In genomic region chr11:118911113-118911879, GRCh38 we compare ENCODE assay signal across 9 cellular contexts. TPM values are rescaled to one million over a fixed set of nuclear protein-coding genes. Genes with fewer than 3 reads are reported as not detected.
DNase-seq lines count a peak whose midpoint lies in the region; ATAC-seq, FAIRE-seq and TF ChIP-seq lines count a peak whose summit lies in the region.
"Had no signal": no experiment of that assay in that cellular context is flagged by ENCODE, and none has a peak within 500 bp of the region (broad histone marks: within the 10 kb centered on the region; RNA-seq: fewer than 3 reads in every experiment).

No MANE protein-coding gene starts in this region.

- DNase-seq in stimulated activated naive CD8-positive, alpha-beta T cell treated with anti-CD3 and anti-CD28 coated beads, Interleukin-15, Interleukin-2, amounts not matched to agents 100 U/mL and 50 U/mL, for 24 hours = no peak
- DNase-seq in GM12878 (ENCODE audit: low read depth, low spot score) (no peak), HepG2 (ENCODE audit: low spot score) (peak; percentile 83), NCI-H1436 treated with DMSO at 0.1 percent for 48 hours (lab: John Stamatoyannopoulos, UW) (no peak)

- peak overlapping the region; percentile 98 for H3K27ac Mint-ChIP-seq in stimulated activated naive CD8-positive, alpha-beta T cell treated with anti-CD3 and anti-CD28 coated beads, Interleukin-15, Interleukin-2, amounts not matched to agents 100 ng/mL and 50 ng/mL, for 24 hours

- SMC1A ChIA-PET in GM12878 (lab: Charles Lee; ENCODE audit: uncharacterized antibody, unreplicated experiment) = interaction anchor here (0.6 to 10.3 kb wide), 2 partner anchors 17 to 24 kb away, joined by 3 to 185 read pairs; partner anchors contain the start of gene BCL9L

- H3K9me3 ChIP-seq in GM12878 (replicated peaks; ENCODE audit: control insufficient read depth, insufficient read depth, low read length) = no peaks in the 10 kb centered on the region
- H3K9me3 ChIP-seq in HepG2 (ENCODE audit: low read length) = no peaks in the 10 kb centered on the region
- no peaks in the 10 kb centered on the region for H3K9me3 ChIP-seq in thymus (ENCODE audit: control insufficient read depth)

- H3K27me3 Mint-ChIP-seq in stimulated activated naive CD8-positive, alpha-beta T cell treated with anti-CD3 and anti-CD28 coated beads, Interleukin-15, Interleukin-2, amounts not matched to agents 100 ng/mL and 50 ng/mL, for 24 hours = no peaks in the 10 kb centered on the region

- RAD21 ChIA-PET in GM12878 (lab: Charles Lee; ENCODE audit: unreplicated experiment) = interaction anchor here (1.2 to 9.9 kb wide), 7 partner anchors 15 to 39 kb away, joined by 3 to 169 read pairs (median 8); partner anchors contain the start of genes BCL9L and CXCR5

- BruUV-seq in GM12878 (replicated peaks; lab: Mats Ljungman, UMichigan) (no TSS peak), HepG2 (replicated peaks; lab: Mats Ljungman, UMichigan) (no TSS peak)

- POLR2A ChIA-PET in GM12878 (lab: Charles Lee) (interaction anchor here (0.5 to 9.3 kb wide), 7 partner anchors 14 to 230 kb away, joined by 4 to 105 read pairs (median 6); partner anchors contain the start of genes BCL9L and HYOU1), HepG2 (lab: Yijun Ruan, JAX) (interaction anchor here (0.6 to 3.6 kb wide), 12 partner anchors 17 to 1274 kb away, joined by 3 to 35 read pairs (median 3); partner anchors contain the start of genes CENATAC, DDX6, HMBS and RPS25)

- H3K4me3 ChIP-seq in GM12878 (no peak overlapping the region), HepG2 (replicated peaks in 1 of 3; ENCODE audit: insufficient read depth in 1 of 3, low read depth in 2 of 3, low read length in 3 of 3) (peak overlapping the region; percentile 62 to 78 (median 62); a peak in 5 of 6 replicates), thymus (ENCODE audit: low read length) (peak overlapping the region; percentile 37)

- CTCF ChIA-PET in GM12878 (lab: Yijun Ruan, JAX) = interaction anchor here (0.6 to 13.2 kb wide), 8 partner anchors 16 to 222 kb away, joined by 3 to 330 read pairs (median 3); partner anchors contain the start of gene BCL9L
- CTCF ChIA-PET in HepG2 (lab: Yijun Ruan, JAX; ENCODE audit: low intra/inter-chr PET ratio, low total read pairs) = interaction anchor here (9.1 kb wide), 1 partner anchor 16 kb away, joined by 188 read pairs; the partner anchor contains the start of gene BCL9L

- peaks cover 2% of the 10 kb centered on the region; the same call in 1 of the 2 replicates for H3K79me2 ChIP-seq in GM12878 (ENCODE audit: control insufficient read depth, insufficient read depth, low read length)
- H3K79me2 ChIP-seq in HepG2 (ENCODE audit: insufficient read depth, low read length) = peaks cover 4% of the 10 kb centered on the region

- no peak overlapping the region for H2AFZ ChIP-seq in GM12878 (ENCODE audit: control insufficient read depth, low read depth, low read length)
- no peak overlapping the region for H2AFZ ChIP-seq in HepG2 (ENCODE audit: low read length)

- H3K9ac ChIP-seq in GM12878 (ENCODE audit: control insufficient read depth, insufficient read depth, low read length) = no peak overlapping the region
- H3K9ac ChIP-seq in HepG2 (ENCODE audit: insufficient read depth, low read depth, low read length) = peak overlapping the region; percentile 86

- TF ChIP-seq CTCF in GM12878 (IDR thresholded peaks at IDR 0.05 in 2 of 3, conservative IDR thresholded peaks at IDR 0.05 in 1 of 3; ENCODE audit: control insufficient read depth in 2 of 3, extremely low read depth in 1 of 3, insufficient read depth in 1 of 3, low read depth in 3 of 3, low read length in 3 of 3) (no peak), HepG2 (CRISPR knock-in tag; IDR thresholded peaks at IDR 0.05) (peak; percentile 18)

- no peaks in the 10 kb centered on the region for H3K9me3 Mint-ChIP-seq in stimulated activated naive CD8-positive, alpha-beta T cell treated with anti-CD3 and anti-CD28 coated beads, Interleukin-15, Interleukin-2, amounts not matched to agents 100 ng/mL and 50 ng/mL, for 24 hours

- H3K4me1 Mint-ChIP-seq in stimulated activated naive CD8-positive, alpha-beta T cell treated with anti-CD3 and anti-CD28 coated beads, Interleukin-15, Interleukin-2, amounts not matched to agents 100 ng/mL and 50 ng/mL, for 24 hours (ENCODE audit: low read depth) = peaks cover 88% of the 10 kb centered on the region

- ATAC-seq in stimulated activated naive CD8-positive, alpha-beta T cell treated with anti-CD3 and anti-CD28 coated beads, Interleukin-15, Interleukin-2, amounts not matched to agents 100 U/mL and 50 U/mL, for 24 hours = no peak
- ATAC-seq in GM12878 (no peak), HepG2 (peak; percentile 61), HG02970 (IDR thresholded peaks at IDR 0.05; ENCODE audit: low FRiP score, unreplicated experiment) (no peak), HG03378 (IDR thresholded peaks at IDR 0.05; ENCODE audit: unreplicated experiment) (no peak)

- H3K27ac ChIP-seq in GM12878 (ENCODE audit: control insufficient read depth, insufficient read depth) (no peak overlapping the region), HepG2 (ENCODE audit: extremely low read length, insufficient read depth, low read length) (peak overlapping the region; percentile 89), thymus (ENCODE audit: low read depth) (peak overlapping the region; percentile 86)

- peak overlapping the region; percentile 84 for H3K4me3 Mint-ChIP-seq in stimulated activated naive CD8-positive, alpha-beta T cell treated with anti-CD3 and anti-CD28 coated beads, Interleukin-15, Interleukin-2, amounts not matched to agents 100 ng/mL and 50 ng/mL, for 24 hours

- intact Hi-C loops in GM12878 (cut with micrococcal nuclease; ENCODE audit: unreplicated experiment) (no loop called here), HepG2 (cut with micrococcal nuclease; ENCODE audit: unreplicated experiment) (loop anchor here (1.0 kb wide), 2 partner anchors 10 to 17 kb away; no protein-coding TSS in a partner anchor)

- in situ Hi-C loops in GM12878 (cut with MboI) (no loop called here), HepG2 (cut with HindIII; ENCODE audit: extremely low pct_ligation_motif_present, low pct_unique_long_range_greater_than_20kb) (no loop called here)

- TF ChIP-seq POLR2A in GM12878 (IDR thresholded peaks at IDR 0.05; ENCODE audit: low read depth, low read length) = no peak
- peak in 1 of 2 experiments; percentile 82; a peak in 2 of 4 replicates for TF ChIP-seq POLR2A in HepG2 (IDR thresholded peaks at IDR 0.05; ENCODE audit: insufficient read depth in 1 of 2, low read depth in 2 of 2, low read length in 2 of 2)

- no peak for TF ChIP-seq RAD21 in GM12878 (IDR thresholded peaks at IDR 0.05; ENCODE audit: insufficient read depth, low read depth, low read length)
- TF ChIP-seq RAD21 in HepG2 (CRISPR knock-in tag; IDR thresholded peaks at IDR 0.05) = no peak; the same call in 1 of the 2 replicates

- H3K4me1 ChIP-seq in GM12878 (ENCODE audit: control insufficient read depth, insufficient read depth, low read length) (peaks cover 48% of the 10 kb centered on the region), HepG2 (ENCODE audit: insufficient read depth, low read length) (peaks cover 83% of the 10 kb centered on the region), thymus (ENCODE audit: control insufficient read depth, insufficient read depth, low read length) (peaks cover 73% of the 10 kb centered on the region)

- TF ChIP-seq EP300 in GM12878 (IDR thresholded peaks at IDR 0.05; ENCODE audit: borderline replicate concordance in 1 of 2, control insufficient read depth in 1 of 2, low read depth in 2 of 2, low read length in 2 of 2) = no peak
- TF ChIP-seq EP300 in HepG2 (IDR thresholded peaks at IDR 0.05; ENCODE audit: low read depth in 2 of 2, low read length in 2 of 2) = 0 out of 4 replicates have a peak, but pooled peaks of 1 of the 2 experiments have one; percentile 29
- peak; percentile 55; the same call in 1 of the 2 replicates for TF ChIP-seq EP300 in HepG2 (CRISPR knock-in tag; IDR thresholded peaks at IDR 0.05; ENCODE audit: borderline replicate concordance)

- H3K36me3 Mint-ChIP-seq in stimulated activated naive CD8-positive, alpha-beta T cell treated with anti-CD3 and anti-CD28 coated beads, Interleukin-15, Interleukin-2, amounts not matched to agents 100 ng/mL and 50 ng/mL, for 24 hours (ENCODE audit: low read depth) = peaks cover 10% of the 10 kb centered on the region

- no peaks in the 10 kb centered on the region for H3K27me3 ChIP-seq in GM12878 (replicated peaks in 1 of 2; ENCODE audit: control insufficient read depth in 2 of 2, insufficient read depth in 2 of 2, low read length in 1 of 2)
- H3K27me3 ChIP-seq in HepG2 (ENCODE audit: control insufficient read depth in 1 of 2, insufficient read depth in 2 of 2, low read length in 2 of 2) = no peaks in the 10 kb centered on the region; a peak in 1 of 5 replicates
- H3K27me3 ChIP-seq in thymus (ENCODE audit: control insufficient read depth, insufficient read depth) = no peaks in the 10 kb centered on the region

- peaks cover 0 to 4% of the 10 kb centered on the region in 2 experiments; a peak in 1 of 4 replicates for H3K36me3 ChIP-seq in GM12878 (ENCODE audit: control insufficient read depth in 2 of 2, insufficient read depth in 2 of 2, low read length in 1 of 2)
- H3K36me3 ChIP-seq in HepG2 (replicated peaks in 1 of 2; ENCODE audit: control insufficient read depth in 1 of 2, insufficient read depth in 2 of 2, low read length in 2 of 2) = peaks cover 0 to 13% of the 10 kb centered on the region in 2 experiments; a peak in 1 of 5 replicates
- peaks cover 14% of the 10 kb centered on the region for H3K36me3 ChIP-seq in thymus (ENCODE audit: control insufficient read depth, insufficient read depth)

- H4K20me1 ChIP-seq in GM12878 (ENCODE audit: control insufficient read depth, insufficient read depth) = no peaks in the 10 kb centered on the region
- no peaks in the 10 kb centered on the region for H4K20me1 ChIP-seq in HepG2 (ENCODE audit: insufficient read depth, low read length)

- H3K4me2 ChIP-seq in GM12878 (ENCODE audit: control insufficient read depth, insufficient read depth) (peak overlapping the region; percentile 28; the same call in 1 of the 2 replicates), HepG2 (ENCODE audit: low read depth, low read length) (peak overlapping the region; percentile 95)

- FAIRE-seq in GM12878 (lab: Jason Lieb, UNC) (no peak), HepG2 (lab: Jason Lieb, UNC) (peak; percentile 78)
- FAIRE-seq: colon had no signal

- WGBS in GM12878 (ENCODE audit: insufficient coverage, insufficient replicate concordance, low lambda C conversion rate, missing lambda C conversion rate) = 55% methylated on average over 16 of the region's 21 CpGs
- 0% methylated on average over 9 of the region's 21 CpGs for WGBS in HepG2 (ENCODE audit: low lambda C conversion rate)
- WGBS in thymus = 73% methylated on average over 21 of the region's 21 CpGs

RNA-seq across cellular contexts. Expression of gene BCL9L, which starts 14.4 kb away (rescaled TPM):
- total RNA-seq in GM12878 (2013; cell fraction: nucleolus; rRNA removed) = 9.2 and 11.3 TPM in 2 replicates
- 1.5 and 1.9 TPM in 2 replicates for total RNA-seq in GM12878 (2014; rRNA removed)
- total RNA-seq in GM12878 (2014; rRNA removed; fragmentation: Illumina TruSeq; extraction: Trizol) = 0.92 and 1.9 TPM in 2 replicates
- total RNA-seq in GM12878 (2021) = 15.9 and 18.4 TPM in 2 replicates
- polyA plus RNA-seq in GM12878 (2011; ENCODE audit: low read depth) = 2.2 TPM
- 0.67 and 0.84 TPM in 2 replicates for polyA plus RNA-seq in GM12878 (2011; rRNA removed)
- 0.78 and 1.1 TPM in 2 replicates for polyA plus RNA-seq in GM12878 (2011; cell fraction: cytosol; rRNA removed)
- 4.7 and 6.3 TPM in 2 replicates for polyA plus RNA-seq in GM12878 (2011; cell fraction: nucleus; rRNA removed)
- 8.6 and 8.9 TPM in 2 replicates for polyA plus RNA-seq in GM12878 (2012)
- 1.1 and 6.0 TPM in 2 replicates for polyA plus RNA-seq in GM12878 (2014; fragmentation: Illumina TruSeq; extraction: Trizol)
- polyA plus RNA-seq in GM12878 (2014; fragmentation: Nextera tagmentation; extraction: Ambion mirVana) = under 1 TPM; 0.04 to 0.11 TPM
- 6.1 and 8.0 TPM in 2 replicates for polyA plus RNA-seq in GM12878 (2014; rRNA removed)
- under 1 TPM; 0.53 to 0.87 TPM for polyA plus RNA-seq in GM12878 (2016; fragmentation: Nextera tagmentation; extraction: Ambion mirVana)
- polyA minus RNA-seq in GM12878 (2011; rRNA and poly(A)+ RNA removed) = 0.59 and 3.8 TPM in 2 replicates
- polyA minus RNA-seq in GM12878 (2011; cell fraction: cytosol; rRNA and poly(A)+ RNA removed) = 3.3 and 4.4 TPM in 2 replicates
- 3.7 and 7.4 TPM in 2 replicates for polyA minus RNA-seq in GM12878 (2011; cell fraction: nucleus; rRNA and poly(A)+ RNA removed)
- 3.7 and 5.5 TPM in 2 replicates for total RNA-seq in HepG2 (2016; rRNA removed; fragmentation: Illumina TruSeq; extraction: Trizol)
- 1.4 and 2.2 TPM in 2 replicates for total RNA-seq in HepG2 (2016; cell fraction: cytosol; rRNA removed; fragmentation: Illumina TruSeq; extraction: Trizol; ENCODE audit: low read depth)
- 3.5 and 4.0 TPM in 2 replicates for total RNA-seq in HepG2 (2016; cell fraction: insoluble cytoplasmic fraction; rRNA removed; fragmentation: Illumina TruSeq; extraction: Trizol)
- total RNA-seq in HepG2 (2016; cell fraction: membrane; rRNA removed; fragmentation: Illumina TruSeq; extraction: Trizol) = 3.8 and 4.9 TPM in 2 replicates
- 9.3 and 12.2 TPM in 2 replicates for total RNA-seq in HepG2 (2016; cell fraction: nucleus; rRNA removed; fragmentation: Illumina TruSeq; extraction: Trizol)
- 4.1 and 4.5 TPM in 2 replicates for polyA plus RNA-seq in HepG2 (2011; rRNA removed)
- 1.1 and 1.9 TPM in 2 replicates for polyA plus RNA-seq in HepG2 (2011; cell fraction: cytosol; rRNA removed)
- polyA plus RNA-seq in HepG2 (2011; cell fraction: nucleus; rRNA removed) = 7.0 and 13.4 TPM in 2 replicates
- 10.4 and 11.2 TPM in 2 replicates for polyA plus RNA-seq in HepG2 (2012)
- 0.58 and 0.67 TPM in 2 replicates for polyA plus RNA-seq in HepG2 (2016; cell fraction: cytosol; fragmentation: Illumina TruSeq; extraction: Trizol; ENCODE audit: low read depth)
- polyA plus RNA-seq in HepG2 (2016; cell fraction: insoluble cytoplasmic fraction; fragmentation: Illumina TruSeq; extraction: Trizol; ENCODE audit: low read depth) = 9.7 and 15.0 TPM in 2 replicates
- polyA plus RNA-seq in HepG2 (2016; cell fraction: membrane; fragmentation: Illumina TruSeq; extraction: Trizol; ENCODE audit: low read depth) = 1.5 and 1.9 TPM in 2 replicates
- 21.7 and 33.9 TPM in 2 replicates for polyA plus RNA-seq in HepG2 (2016; cell fraction: nucleus; fragmentation: Illumina TruSeq; extraction: Trizol; ENCODE audit: insufficient read depth, low read depth)
- polyA minus RNA-seq in HepG2 (2011; rRNA and poly(A)+ RNA removed; ENCODE audit: low replicate concordance) = 4.8 and 11.8 TPM in 2 replicates
- 6.2 and 6.8 TPM in 2 replicates for polyA minus RNA-seq in HepG2 (2011; cell fraction: cytosol; rRNA and poly(A)+ RNA removed)
- polyA minus RNA-seq in HepG2 (2011; cell fraction: nucleus; rRNA and poly(A)+ RNA removed) = 5.5 and 6.5 TPM in 2 replicates
- polyA plus RNA-seq in thymus = 14.0 TPM

RNA-seq across cellular contexts. Expression of gene CXCR5, which starts 27.6 kb away (rescaled TPM):
- total RNA-seq in GM12878 (2013; cell fraction: nucleolus; rRNA removed) = 2.3 and 2.7 TPM in 2 replicates
- 0.27 and 0.56 TPM in 2 replicates for total RNA-seq in GM12878 (2014; rRNA removed)
- total RNA-seq in GM12878 (2014; rRNA removed; fragmentation: Illumina TruSeq; extraction: Trizol) = 0.18 and 0.22 TPM in 2 replicates
- total RNA-seq in GM12878 (2021) = 0.44 and 0.45 TPM in 2 replicates
- polyA plus RNA-seq in GM12878 (2011; ENCODE audit: low read depth) = 1.7 TPM
- polyA plus RNA-seq in GM12878 (2011; rRNA removed) = 0.10 and 0.14 TPM in 2 replicates
- polyA plus RNA-seq in GM12878 (2011; cell fraction: cytosol; rRNA removed) = 0.36 and 0.43 TPM in 2 replicates
- 0.38 and 0.45 TPM in 2 replicates for polyA plus RNA-seq in GM12878 (2011; cell fraction: nucleus; rRNA removed)
- 3.2 and 3.5 TPM in 2 replicates for polyA plus RNA-seq in GM12878 (2012)
- polyA plus RNA-seq in GM12878 (2014; fragmentation: Illumina TruSeq; extraction: Trizol) = 0.06 and 0.15 TPM in 2 replicates
- polyA plus RNA-seq in GM12878 (2014; fragmentation: Nextera tagmentation; extraction: Ambion mirVana) = under 1 TPM; 0.03 to 0.11 TPM
- polyA plus RNA-seq in GM12878 (2014; rRNA removed) = 0.15 and 0.28 TPM in 2 replicates
- polyA plus RNA-seq in GM12878 (2016; fragmentation: Nextera tagmentation; extraction: Ambion mirVana) = under 1 TPM; 0.44 to 0.63 TPM
- 0.59 and 0.88 TPM in 2 replicates for polyA minus RNA-seq in GM12878 (2011; rRNA and poly(A)+ RNA removed)
- polyA minus RNA-seq in GM12878 (2011; cell fraction: cytosol; rRNA and poly(A)+ RNA removed) = 0.21 TPM in 1 of 2 replicates, not detected in the other
- 0.36 and 0.38 TPM in 2 replicates for polyA minus RNA-seq in GM12878 (2011; cell fraction: nucleus; rRNA and poly(A)+ RNA removed)
- not detected in 2 replicates for total RNA-seq in HepG2 (2016; rRNA removed; fragmentation: Illumina TruSeq; extraction: Trizol)
- total RNA-seq in HepG2 (2016; cell fraction: cytosol; rRNA removed; fragmentation: Illumina TruSeq; extraction: Trizol; ENCODE audit: low read depth) = not detected in 2 replicates
- total RNA-seq in HepG2 (2016; cell fraction: insoluble cytoplasmic fraction; rRNA removed; fragmentation: Illumina TruSeq; extraction: Trizol) = not detected in 2 replicates
- total RNA-seq in HepG2 (2016; cell fraction: membrane; rRNA removed; fragmentation: Illumina TruSeq; extraction: Trizol) = not detected in 2 replicates
- not detected in 2 replicates for total RNA-seq in HepG2 (2016; cell fraction: nucleus; rRNA removed; fragmentation: Illumina TruSeq; extraction: Trizol)
- not detected in 2 replicates for polyA plus RNA-seq in HepG2 (2011; rRNA removed)
- not detected in 2 replicates for polyA plus RNA-seq in HepG2 (2011; cell fraction: cytosol; rRNA removed)
- not detected in 2 replicates for polyA plus RNA-seq in HepG2 (2011; cell fraction: nucleus; rRNA removed)
- not detected in 2 replicates for polyA plus RNA-seq in HepG2 (2012)
- polyA plus RNA-seq in HepG2 (2016; cell fraction: cytosol; fragmentation: Illumina TruSeq; extraction: Trizol; ENCODE audit: low read depth) = not detected in 2 replicates
- not detected in 2 replicates for polyA plus RNA-seq in HepG2 (2016; cell fraction: insoluble cytoplasmic fraction; fragmentation: Illumina TruSeq; extraction: Trizol; ENCODE audit: low read depth)
- not detected in 2 replicates for polyA plus RNA-seq in HepG2 (2016; cell fraction: membrane; fragmentation: Illumina TruSeq; extraction: Trizol; ENCODE audit: low read depth)
- polyA plus RNA-seq in HepG2 (2016; cell fraction: nucleus; fragmentation: Illumina TruSeq; extraction: Trizol; ENCODE audit: insufficient read depth, low read depth) = not detected in 2 replicates
- not detected in 2 replicates for polyA minus RNA-seq in HepG2 (2011; rRNA and poly(A)+ RNA removed; ENCODE audit: low replicate concordance)
- not detected in 2 replicates for polyA minus RNA-seq in HepG2 (2011; cell fraction: cytosol; rRNA and poly(A)+ RNA removed)
- not detected in 2 replicates for polyA minus RNA-seq in HepG2 (2011; cell fraction: nucleus; rRNA and poly(A)+ RNA removed)
- 1.3 TPM for polyA plus RNA-seq in thymus

RNA-seq across cellular contexts. Expression of gene UPK2, which starts 44.8 kb away (rescaled TPM):
- 0.64 and 1.3 TPM in 2 replicates for total RNA-seq in GM12878 (2013; cell fraction: nucleolus; rRNA removed)
- total RNA-seq in GM12878 (2014; rRNA removed) (not detected in 2 replicates), GM12878 (2014; rRNA removed; fragmentation: Illumina TruSeq; extraction: Trizol) (not detected in 2 replicates), GM12878 (2021) (0.31 TPM in 1 of 2 replicates, not detected in the other), HepG2 (2016; rRNA removed; fragmentation: Illumina TruSeq; extraction: Trizol) (not detected in 2 replicates)
- polyA plus RNA-seq in GM12878 (2011; ENCODE audit: low read depth) = 0.46 TPM
- polyA plus RNA-seq in GM12878 (2011; rRNA removed) (0.37 and 1.0 TPM in 2 replicates), GM12878 (2014; fragmentation: Illumina TruSeq; extraction: Trizol) (0.07 TPM in 1 of 2 replicates, not detected in the other), GM12878 (2014; fragmentation: Nextera tagmentation; extraction: Ambion mirVana) (not detected), GM12878 (2014; rRNA removed) (0.20 TPM in 1 of 2 replicates, not detected in the other), GM12878 (2016; fragmentation: Nextera tagmentation; extraction: Ambion mirVana) (not detected), HepG2 (2011; rRNA removed) (not detected in 2 replicates), thymus (2.9 TPM)
- polyA plus RNA-seq in GM12878 (2011; cell fraction: cytosol; rRNA removed) = 1.5 and 2.7 TPM in 2 replicates
- 1.7 and 2.6 TPM in 2 replicates for polyA plus RNA-seq in GM12878 (2011; cell fraction: nucleus; rRNA removed)
- polyA plus RNA-seq in GM12878 (2012) = 1.0 and 1.8 TPM in 2 replicates
- polyA minus RNA-seq in GM12878 (2011; rRNA and poly(A)+ RNA removed) = 0.73 and 1.4 TPM in 2 replicates
- polyA minus RNA-seq in GM12878 (2011; cell fraction: cytosol; rRNA and poly(A)+ RNA removed) = not detected in 2 replicates
- polyA minus RNA-seq in GM12878 (2011; cell fraction: nucleus; rRNA and poly(A)+ RNA removed) = 0.24 TPM in 1 of 2 replicates, not detected in the other
- not detected in 2 replicates for total RNA-seq in HepG2 (2016; cell fraction: cytosol; rRNA removed; fragmentation: Illumina TruSeq; extraction: Trizol; ENCODE audit: low read depth)
- not detected in 2 replicates for total RNA-seq in HepG2 (2016; cell fraction: insoluble cytoplasmic fraction; rRNA removed; fragmentation: Illumina TruSeq; extraction: Trizol)
- not detected in 2 replicates for total RNA-seq in HepG2 (2016; cell fraction: membrane; rRNA removed; fragmentation: Illumina TruSeq; extraction: Trizol)
- total RNA-seq in HepG2 (2016; cell fraction: nucleus; rRNA removed; fragmentation: Illumina TruSeq; extraction: Trizol) = not detected in 2 replicates
- not detected in 2 replicates for polyA plus RNA-seq in HepG2 (2011; cell fraction: cytosol; rRNA removed)
- not detected in 2 replicates for polyA plus RNA-seq in HepG2 (2011; cell fraction: nucleus; rRNA removed)
- polyA plus RNA-seq in HepG2 (2012) = not detected in 2 replicates
- polyA plus RNA-seq in HepG2 (2016; cell fraction: cytosol; fragmentation: Illumina TruSeq; extraction: Trizol; ENCODE audit: low read depth) = not detected in 2 replicates
- not detected in 2 replicates for polyA plus RNA-seq in HepG2 (2016; cell fraction: insoluble cytoplasmic fraction; fragmentation: Illumina TruSeq; extraction: Trizol; ENCODE audit: low read depth)
- polyA plus RNA-seq in HepG2 (2016; cell fraction: membrane; fragmentation: Illumina TruSeq; extraction: Trizol; ENCODE audit: low read depth) = not detected in 2 replicates
- polyA plus RNA-seq in HepG2 (2016; cell fraction: nucleus; fragmentation: Illumina TruSeq; extraction: Trizol; ENCODE audit: insufficient read depth, low read depth) = not detected in 2 replicates
- polyA minus RNA-seq in HepG2 (2011; rRNA and poly(A)+ RNA removed; ENCODE audit: low replicate concordance) = not detected in 2 replicates
- not detected in 2 replicates for polyA minus RNA-seq in HepG2 (2011; cell fraction: cytosol; rRNA and poly(A)+ RNA removed)
- not detected in 2 replicates for polyA minus RNA-seq in HepG2 (2011; cell fraction: nucleus; rRNA and poly(A)+ RNA removed)
